16 cellular contexts compared by ENCODE assay signal in genomic region chr6:134424795-134425163, GRCh38.
DNase-seq lines count a peak whose midpoint lies in the region; ATAC-seq and TF ChIP-seq lines count a peak whose summit lies in the region.
"Had no signal": no experiment of that assay in that cellular context is flagged by ENCODE, and none has a peak within 500 bp of the region (broad histone marks: within the 10 kb centered on the region; RNA-seq: fewer than 3 reads in every experiment).

No MANE protein-coding gene starts in this region.

- H3K27ac ChIP-seq in PC-9 (peak overlapping the region; percentile 70; the same call in 1 of the 2 replicates), tibial nerve (no peak overlapping the region)

- no peaks in the 10 kb centered on the region for H3K79me2 ChIP-seq in PC-9 (ENCODE audit: low read depth)

- H3K9me3 ChIP-seq in PC-9 (ENCODE audit: insufficient read depth, low read depth) = no peaks in the 10 kb centered on the region
- H3K9me3 ChIP-seq in skeletal muscle satellite cell (replicated peaks; ENCODE audit: low read length) = no peaks in the 10 kb centered on the region
- no peaks in the 10 kb centered on the region for H3K9me3 ChIP-seq in tibial nerve
- no peaks in the 10 kb centered on the region for H3K9me3 ChIP-seq in MG63

- H4K20me1 ChIP-seq in PC-9 (ENCODE audit: insufficient read depth) = no peaks in the 10 kb centered on the region

- BruUV-seq in PC-9 (replicated peaks; lab: Mats Ljungman, UMichigan) = no TSS peak

- CTCF ChIA-PET in PC-9 (lab: Charles Lee) = no interaction called here

- H3K4me2 ChIP-seq in PC-9 (peak overlapping the region; percentile 66), skeletal muscle satellite cell (ENCODE audit: low read length) (no peak overlapping the region)

- TF ChIP-seq POLR2A in tibial nerve (IDR thresholded peaks at IDR 0.05) = no peak

- no peak overlapping the region for H2AFZ ChIP-seq in PC-9

- H3K27me3 ChIP-seq in PC-9 (ENCODE audit: insufficient read depth, low read depth) (no peaks in the 10 kb centered on the region), skeletal muscle satellite cell (ENCODE audit: control insufficient read depth, insufficient read depth, low read length) (no peaks in the 10 kb centered on the region), H7 (ENCODE audit: control insufficient read depth, insufficient read depth, low read length) (no peaks in the 10 kb centered on the region), tibial nerve (no peaks in the 10 kb centered on the region), MG63 (no peaks in the 10 kb centered on the region)

- no peak for DNase-seq in activated T-cell treated with anti-CD3 and anti-CD28 coated beads, Interleukin-2, amount 50 U/mL, for 72 hours
- DNase-seq in activated T-cell treated with anti-CD3 and anti-CD28 coated beads, Interleukin-2, amount 50 U/mL, for 1 hour = no peak
- DNase-seq in PC-9 (no peak), epithelial cell of esophagus (ENCODE audit: low read depth) (peak; percentile 57), H7 (no peak), tibial nerve (ENCODE audit: low spot score in 2 of 2) (no peak), MG63 (no peak)
- DNase-seq: COR-L47, HFFc6, KG1, NCI-H1048, NCI-H146, NCI-H2081, NCI-H82 had no signal

- no peak overlapping the region for H3K27ac Mint-ChIP-seq in activated T-cell treated with anti-CD3 and anti-CD28 coated beads, Interleukin-2, amount 50 U/mL, for 72 hours
- H3K27ac Mint-ChIP-seq: HFFc6 had no signal

- no peak overlapping the region for H3K4me3 Mint-ChIP-seq in activated T-cell treated with anti-CD3 and anti-CD28 coated beads, Interleukin-2, amount 50 U/mL, for 72 hours
- H3K4me3 Mint-ChIP-seq: HFFc6 had no signal

- no peaks in the 10 kb centered on the region for H3K36me3 ChIP-seq in PC-9 (ENCODE audit: low read depth)
- H3K36me3 ChIP-seq in skeletal muscle satellite cell (ENCODE audit: insufficient read depth, low read length) = no peaks in the 10 kb centered on the region
- H3K36me3 ChIP-seq in H7 (replicated peaks; ENCODE audit: control insufficient read depth, insufficient read depth, low read length) = no peaks in the 10 kb centered on the region
- no peaks in the 10 kb centered on the region for H3K36me3 ChIP-seq in tibial nerve
- no peaks in the 10 kb centered on the region for H3K36me3 ChIP-seq in MG63

- no peaks in the 10 kb centered on the region for H3K36me3 Mint-ChIP-seq in activated T-cell treated with anti-CD3 and anti-CD28 coated beads, Interleukin-2, amount 50 U/mL, for 72 hours (ENCODE audit: insufficient read depth in 2 of 2)

- H3K27me3 Mint-ChIP-seq in activated T-cell treated with anti-CD3 and anti-CD28 coated beads, Interleukin-2, amount 50 U/mL, for 72 hours (ENCODE audit: low read depth) = no peaks in the 10 kb centered on the region

- POLR2A ChIA-PET in PC-9 (lab: Charles Lee; ENCODE audit: unreplicated experiment) = interaction anchor here (0.7 kb wide), 1 partner anchor 126 kb away, joined by 9 read pairs; no protein-coding TSS in a partner anchor

- WGBS in tibial nerve, 2 donors = 85 to 92% methylated on average over 1 of the region's 1 CpG

- TF ChIP-seq CTCF in PC-9 (conservative IDR thresholded peaks at IDR 0.05) = no peak
- TF ChIP-seq CTCF in epithelial cell of esophagus (IDR thresholded peaks at IDR 0.05; ENCODE audit: insufficient read depth, low read depth, low read length, missing control alignments) = no peak
- TF ChIP-seq CTCF in tibial nerve (IDR thresholded peaks at IDR 0.05) = no peak

- ATAC-seq in activated T-cell treated with anti-CD3 and anti-CD28 coated beads, Interleukin-2, amount 50 U/mL, for 72 hours (replicated peaks in 1 of 2) = peak; percentile 72 to 81
- ATAC-seq: PC-3 had no signal

- H3K4me1 Mint-ChIP-seq in activated T-cell treated with anti-CD3 and anti-CD28 coated beads, Interleukin-2, amount 50 U/mL, for 72 hours (ENCODE audit: low read depth) = peaks cover 32% of the 10 kb centered on the region

- H3F3A ChIP-seq in PC-9 (ENCODE audit: insufficient read depth, low read depth) = peaks cover 32% of the 10 kb centered on the region; the same call in 1 of the 2 replicates

- H3K9me3 Mint-ChIP-seq in activated T-cell treated with anti-CD3 and anti-CD28 coated beads, Interleukin-2, amount 50 U/mL, for 72 hours = peaks cover 0 to 3% of the 10 kb centered on the region in 2 donors
- H3K9me3 Mint-ChIP-seq: HFFc6 had no signal

- H3K4me1 ChIP-seq in PC-9 (replicated peaks; ENCODE audit: insufficient read depth) = peaks cover 54% of the 10 kb centered on the region
- H3K4me1 ChIP-seq in skeletal muscle satellite cell (ENCODE audit: control insufficient read depth, insufficient read depth, low read length) = peaks cover 59% of the 10 kb centered on the region
- H3K4me1 ChIP-seq in tibial nerve = peaks cover 0 to 4% (median 0%) of the 10 kb centered on the region in 4 donors

- no peaks in the 10 kb centered on the region; the same call in 1 of the 2 replicates for H3K9me2 ChIP-seq in PC-9 (ENCODE audit: insufficient read depth)

- intact Hi-C loops in PC-9 (cut with micrococcal nuclease; ENCODE audit: unreplicated experiment) = no loop called here

- TF ChIP-seq EP300 in tibial nerve (IDR thresholded peaks at IDR 0.05) = no peak

- H3K9ac ChIP-seq in skeletal muscle satellite cell (ENCODE audit: low read depth, low read length) = peak overlapping the region; percentile 66

- H3K4me3 ChIP-seq in PC-9 (no peak overlapping the region), epithelial cell of esophagus (ENCODE audit: low read length) (no peak overlapping the region), skeletal muscle satellite cell (ENCODE audit: low read length) (no peak overlapping the region), H7 (ENCODE audit: insufficient read depth, low read depth, low read length) (no peak overlapping the region), tibial nerve (no peak overlapping the region), MG63 (no peak overlapping the region)
